Comparison of ENCODE assay signal across 1 cellular context in the genomic region with DNA sequence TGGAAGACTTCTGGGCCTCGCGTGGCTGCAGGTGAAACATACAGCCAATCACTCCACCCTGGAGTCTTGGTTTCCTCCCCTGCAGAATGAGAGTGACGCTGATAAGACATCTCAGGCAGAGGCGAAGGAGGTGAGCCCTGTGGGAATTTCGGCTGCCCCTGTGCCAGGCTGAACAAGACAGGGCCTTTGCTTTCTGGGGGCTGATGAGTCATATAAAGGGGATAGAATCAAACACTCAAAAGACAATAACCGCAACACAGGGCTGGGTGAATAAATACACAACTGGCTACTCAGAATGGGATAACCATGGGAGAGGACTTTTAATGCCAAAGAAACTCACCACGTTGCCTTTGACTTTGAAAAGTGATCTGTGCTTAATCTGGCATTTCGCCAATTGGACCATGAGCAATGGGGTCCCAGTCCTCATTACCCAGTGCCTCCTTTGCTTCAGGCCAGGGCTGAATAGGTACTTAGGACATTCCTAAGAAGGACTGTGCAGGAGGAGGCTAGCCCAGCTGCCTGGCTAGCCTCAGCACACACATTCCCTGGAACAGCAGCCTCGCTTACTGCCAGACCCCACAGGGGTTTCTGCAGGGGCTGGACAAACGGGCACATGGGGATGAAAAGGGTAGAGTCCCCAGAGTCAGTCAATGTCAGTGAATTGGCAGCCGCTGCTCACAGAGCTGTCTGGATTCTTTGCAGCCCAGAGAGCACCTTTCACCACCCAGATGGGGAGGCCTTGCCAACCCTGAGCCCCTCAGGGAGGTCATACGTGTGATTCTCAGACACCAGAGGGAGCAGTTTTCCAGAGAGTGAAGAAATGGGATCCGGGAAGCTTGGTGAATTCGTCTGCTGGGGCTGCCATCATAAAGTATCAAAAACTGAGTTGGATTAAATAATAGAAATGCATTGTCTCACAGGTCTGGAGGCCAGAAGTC.
TF ChIP-seq lines count a peak whose summit lies in the region.

No MANE protein-coding gene starts in this region.

TF ChIP-seq in GM23338, 12 proteins besides CTCF, POLR2A, EP300 and RAD21 (continued from another document):
- TF ChIP-seq, protein P1, sequence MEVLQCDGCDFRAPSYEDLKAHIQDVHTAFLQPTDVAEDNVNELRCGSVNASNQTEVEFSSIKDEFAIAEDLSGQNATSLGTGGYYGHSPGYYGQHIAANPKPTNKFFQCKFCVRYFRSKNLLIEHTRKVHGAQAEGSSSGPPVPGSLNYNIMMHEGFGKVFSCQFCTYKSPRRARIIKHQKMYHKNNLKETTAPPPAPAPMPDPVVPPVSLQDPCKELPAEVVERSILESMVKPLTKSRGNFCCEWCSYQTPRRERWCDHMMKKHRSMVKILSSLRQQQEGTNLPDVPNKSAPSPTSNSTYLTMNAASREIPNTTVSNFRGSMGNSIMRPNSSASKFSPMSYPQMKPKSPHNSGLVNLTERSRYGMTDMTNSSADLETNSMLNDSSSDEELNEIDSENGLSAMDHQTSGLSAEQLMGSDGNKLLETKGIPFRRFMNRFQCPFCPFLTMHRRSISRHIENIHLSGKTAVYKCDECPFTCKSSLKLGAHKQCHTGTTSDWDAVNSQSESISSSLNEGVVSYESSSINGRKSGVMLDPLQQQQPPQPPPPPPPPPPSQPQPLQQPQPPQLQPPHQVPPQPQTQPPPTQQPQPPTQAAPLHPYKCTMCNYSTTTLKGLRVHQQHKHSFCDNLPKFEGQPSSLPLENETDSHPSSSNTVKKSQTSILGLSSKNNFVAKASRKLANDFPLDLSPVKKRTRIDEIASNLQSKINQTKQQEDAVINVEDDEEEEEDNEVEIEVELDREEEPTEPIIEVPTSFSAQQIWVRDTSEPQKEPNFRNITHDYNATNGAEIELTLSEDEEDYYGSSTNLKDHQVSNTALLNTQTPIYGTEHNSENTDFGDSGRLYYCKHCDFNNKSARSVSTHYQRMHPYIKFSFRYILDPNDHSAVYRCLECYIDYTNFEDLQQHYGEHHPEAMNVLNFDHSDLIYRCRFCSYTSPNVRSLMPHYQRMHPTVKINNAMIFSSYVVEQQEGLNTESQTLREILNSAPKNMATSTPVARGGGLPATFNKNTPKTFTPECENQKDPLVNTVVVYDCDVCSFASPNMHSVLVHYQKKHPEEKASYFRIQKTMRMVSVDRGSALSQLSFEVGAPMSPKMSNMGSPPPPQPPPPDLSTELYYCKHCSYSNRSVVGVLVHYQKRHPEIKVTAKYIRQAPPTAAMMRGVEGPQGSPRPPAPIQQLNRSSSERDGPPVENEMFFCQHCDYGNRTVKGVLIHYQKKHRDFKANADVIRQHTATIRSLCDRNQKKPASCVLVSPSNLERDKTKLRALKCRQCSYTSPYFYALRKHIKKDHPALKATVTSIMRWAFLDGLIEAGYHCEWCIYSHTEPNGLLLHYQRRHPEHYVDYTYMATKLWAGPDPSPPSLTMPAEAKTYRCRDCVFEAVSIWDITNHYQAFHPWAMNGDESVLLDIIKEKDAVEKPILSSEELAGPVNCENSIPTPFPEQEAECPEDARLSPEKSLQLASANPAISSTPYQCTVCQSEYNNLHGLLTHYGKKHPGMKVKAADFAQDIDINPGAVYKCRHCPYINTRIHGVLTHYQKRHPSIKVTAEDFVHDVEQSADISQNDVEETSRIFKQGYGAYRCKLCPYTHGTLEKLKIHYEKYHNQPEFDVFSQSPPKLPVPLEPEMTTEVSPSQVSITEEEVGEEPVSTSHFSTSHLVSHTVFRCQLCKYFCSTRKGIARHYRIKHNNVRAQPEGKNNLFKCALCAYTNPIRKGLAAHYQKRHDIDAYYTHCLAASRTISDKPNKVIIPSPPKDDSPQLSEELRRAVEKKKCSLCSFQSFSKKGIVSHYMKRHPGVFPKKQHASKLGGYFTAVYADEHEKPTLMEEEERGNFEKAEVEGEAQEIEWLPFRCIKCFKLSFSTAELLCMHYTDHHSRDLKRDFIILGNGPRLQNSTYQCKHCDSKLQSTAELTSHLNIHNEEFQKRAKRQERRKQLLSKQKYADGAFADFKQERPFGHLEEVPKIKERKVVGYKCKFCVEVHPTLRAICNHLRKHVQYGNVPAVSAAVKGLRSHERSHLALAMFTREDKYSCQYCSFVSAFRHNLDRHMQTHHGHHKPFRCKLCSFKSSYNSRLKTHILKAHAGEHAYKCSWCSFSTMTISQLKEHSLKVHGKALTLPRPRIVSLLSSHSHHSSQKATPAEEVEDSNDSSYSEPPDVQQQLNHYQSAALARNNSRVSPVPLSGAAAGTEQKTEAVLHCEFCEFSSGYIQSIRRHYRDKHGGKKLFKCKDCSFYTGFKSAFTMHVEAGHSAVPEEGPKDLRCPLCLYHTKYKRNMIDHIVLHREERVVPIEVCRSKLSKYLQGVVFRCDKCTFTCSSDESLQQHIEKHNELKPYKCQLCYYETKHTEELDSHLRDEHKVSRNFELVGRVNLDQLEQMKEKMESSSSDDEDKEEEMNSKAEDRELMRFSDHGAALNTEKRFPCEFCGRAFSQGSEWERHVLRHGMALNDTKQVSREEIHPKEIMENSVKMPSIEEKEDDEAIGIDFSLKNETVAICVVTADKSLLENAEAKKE (CRISPR knock-in tag; IDR thresholded peaks at IDR 0.05): no peak
- TF ChIP-seq JUNB (IDR thresholded peaks at IDR 0.05; ENCODE audit: unreplicated experiment): no peak
